ENCODE assay signal across 16 cellular contexts in genomic region chr4:94911141-94911540, GRCh38.
DNase-seq lines count a peak whose midpoint lies in the region; ATAC-seq and TF ChIP-seq lines count a peak whose summit lies in the region.
"Had no signal": no experiment of that assay in that cellular context is flagged by ENCODE, and none has a peak within 500 bp of the region (broad histone marks: within the 10 kb centered on the region; RNA-seq: fewer than 3 reads in every experiment).

No MANE protein-coding gene starts in this region.

- peaks cover 1 to 3% of the 10 kb centered on the region in 2 donors for H3K36me3 Mint-ChIP-seq in activated T-cell treated with anti-CD3 and anti-CD28 coated beads, Interleukin-2, amount 50 U/mL, for 72 hours (ENCODE audit: insufficient read depth in 2 of 2)

- H3K4me1 Mint-ChIP-seq in activated T-cell treated with anti-CD3 and anti-CD28 coated beads, Interleukin-2, amount 50 U/mL, for 72 hours (ENCODE audit: low read depth) = no peaks in the 10 kb centered on the region

- no peak for DNase-seq in pons (ENCODE audit: low spot score)
- DNase-seq in GM20000 (ENCODE audit: low spot score) = no peak
- DNase-seq in activated T-cell treated with anti-CD3 and anti-CD28 coated beads, Interleukin-2, amount 50 U/mL, for 72 hours = no peak
- DNase-seq: Calu3; CD4-positive, alpha-beta T cell; KG1; NCI-H1436; NCI-H2029 treated with DMSO at 0.1 percent for 48 hours; NCI-H510A treated with DMSO at 0.1 percent for 48 hours; NCI-H82; PC-3 had no signal

- ATAC-seq in GM18861 (IDR thresholded peaks at IDR 0.05; ENCODE audit: unreplicated experiment) (peak; percentile 48), GM21423 (IDR thresholded peaks at IDR 0.05; ENCODE audit: unreplicated experiment) (peak; percentile 42), HG03378 (IDR thresholded peaks at IDR 0.05; ENCODE audit: unreplicated experiment) (peak; percentile 43), HG02870 (IDR thresholded peaks at IDR 0.05; ENCODE audit: unreplicated experiment) (no peak)
- no peak for ATAC-seq in activated T-cell treated with anti-CD3 and anti-CD28 coated beads, Interleukin-2, amount 50 U/mL, for 72 hours (replicated peaks in 1 of 2)
- ATAC-seq: PC-3 had no signal

- H3K27ac Mint-ChIP-seq in activated T-cell treated with anti-CD3 and anti-CD28 coated beads, Interleukin-2, amount 50 U/mL, for 72 hours = no peak overlapping the region
- H3K27ac Mint-ChIP-seq: CD4-positive, alpha-beta T cell had no signal

- H3K27me3 Mint-ChIP-seq in activated T-cell treated with anti-CD3 and anti-CD28 coated beads, Interleukin-2, amount 50 U/mL, for 72 hours (ENCODE audit: low read depth) = no peaks in the 10 kb centered on the region
- H3K27me3 Mint-ChIP-seq: CD4-positive, alpha-beta T cell had no signal

- no peak for TF ChIP-seq CTCF in GM20000 (IDR thresholded peaks at IDR 0.05; ENCODE audit: extremely low read depth, missing control alignments)

- peaks cover 5 to 6% of the 10 kb centered on the region in 2 donors for H3K9me3 Mint-ChIP-seq in activated T-cell treated with anti-CD3 and anti-CD28 coated beads, Interleukin-2, amount 50 U/mL, for 72 hours

- no peak overlapping the region for H3K4me3 Mint-ChIP-seq in activated T-cell treated with anti-CD3 and anti-CD28 coated beads, Interleukin-2, amount 50 U/mL, for 72 hours
- H3K4me3 Mint-ChIP-seq: CD4-positive, alpha-beta T cell; T-helper 2 cell treated with Interferon-gamma antibody and Interleukin-4, amounts not matched to agents 5 μg/mL and 100 μg/mL, for 36 hours had no signal

Comparison
In these comparisons a context has a peak if more than half of its experiments do, and no peak if none do; other contexts are left out.
1. ATAC-seq: peak in GM18861 (single experiment), GM21423 (single experiment) and HG03378 (single experiment); none in HG02870 (single experiment) and activated T-cell treated with anti-CD3 and anti-CD28 coated beads, Interleukin-2, amount 50 U/mL, for 72 hours (0 of 2).